Comparison of ENCODE assay signal across 13 cellular contexts in the genomic region with DNA sequence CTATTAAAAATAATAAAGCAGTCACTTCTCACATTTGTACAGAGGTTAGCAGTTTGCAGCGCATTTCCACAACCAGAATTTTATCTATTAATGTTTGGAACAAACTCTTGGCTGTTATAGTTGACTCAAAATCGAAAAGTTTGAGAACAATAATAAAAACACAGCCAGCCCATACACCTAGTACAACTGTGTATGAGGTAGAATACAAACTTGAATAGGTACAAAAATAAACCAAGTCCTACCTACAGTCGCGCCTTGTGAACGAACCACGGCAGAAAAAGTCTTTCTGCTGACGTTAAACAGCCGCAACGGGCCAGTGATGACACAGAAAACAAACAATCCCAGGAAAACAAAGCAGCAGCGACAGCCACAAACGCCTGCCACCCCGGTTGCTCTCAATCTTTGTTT. TPM values are rescaled to one million over a fixed set of nuclear protein-coding genes. Genes with fewer than 3 reads are reported as not detected.
A peak's percentile ranks its signal among the peaks of the same experiment; 100 is the strongest.
DNase-seq lines count a peak whose midpoint lies in the region; ATAC-seq and TF ChIP-seq lines count a peak whose summit lies in the region.
"Had no signal": no experiment of that assay in that cellular context is flagged by ENCODE, and none has a peak within 500 bp of the region (broad histone marks: within the 10 kb centered on the region; RNA-seq: fewer than 3 reads in every experiment).

No MANE protein-coding gene starts in this region.

- H3K36me3 ChIP-seq in BE2C: no peaks in the 10 kb centered on the region

- peaks cover 35% of the 10 kb centered on the region for H3K4me1 Mint-ChIP-seq in activated T-cell treated with anti-CD3 and anti-CD28 coated beads, Interleukin-2, amount 50 U/mL, for 72 hours (ENCODE audit: low read depth)
- H3K4me1 Mint-ChIP-seq in activated naive CD8-positive, alpha-beta T cell treated with anti-CD3 and anti-CD28 coated beads, Interleukin-2, amount 10 ng/mL, durations not matched to agents 7 days and 5 days: peaks cover 19% of the 10 kb centered on the region
- peaks cover 35% of the 10 kb centered on the region for H3K4me1 Mint-ChIP-seq in stimulated activated effector memory CD8-positive, alpha-beta T cell treated with anti-CD3 and anti-CD28 coated beads, Interleukin-12 subunit alpha, Interleukin-12 subunit beta, amount 100 ng/mL, for 72 hours

- peaks cover 100% of the 10 kb centered on the region for H3K27me3 ChIP-seq in BE2C

- no peak for ATAC-seq in activated T-cell treated with anti-CD3 and anti-CD28 coated beads, Interleukin-2, amount 50 U/mL, for 72 hours (replicated peaks in 1 of 2)
- ATAC-seq in activated naive CD8-positive, alpha-beta T cell treated with anti-CD3 and anti-CD28 coated beads, Interleukin-2, amount 10 ng/mL, durations not matched to agents 7 days and 5 days (ENCODE audit: low read depth): no peak
- ATAC-seq in stimulated activated effector memory CD8-positive, alpha-beta T cell treated with anti-CD3 and anti-CD28 coated beads, Interleukin-12 subunit alpha, Interleukin-12 subunit beta, amount 100 ng/mL, for 72 hours: no peak
- no peak for ATAC-seq in HG03565 (IDR thresholded peaks at IDR 0.05; ENCODE audit: unreplicated experiment)
- ATAC-seq: left lobe of liver had no signal

- DNase-seq in activated T-cell treated with anti-CD3 and anti-CD28 coated beads, Interleukin-2, amount 50 U/mL, for 72 hours: peak in 1 of 2 donors; percentile 13
- no peak for DNase-seq in activated T-cell treated with anti-CD3 and anti-CD28 coated beads, Interleukin-2, amount 50 U/mL, for 48 hours
- DNase-seq in activated naive CD8-positive, alpha-beta T cell treated with anti-CD3 and anti-CD28 coated beads, Interleukin-2, amount 10 ng/mL, durations not matched to agents 7 days and 5 days: no peak
- DNase-seq in glomerular endothelial cell (ENCODE audit: extremely low read depth, low read depth, low spot score) (peak; percentile 25), BE2C (no peak), RPMI8226 (no peak)
- DNase-seq in stimulated activated effector memory CD8-positive, alpha-beta T cell treated with anti-CD3 and anti-CD28 coated beads, Interleukin-12 subunit alpha, Interleukin-12 subunit beta, amount 100 ng/mL, for 72 hours (ENCODE audit: low spot score in 2 of 2): no peak
- DNase-seq: central memory CD4-positive, alpha-beta T cell; foreskin melanocyte; NCI-H2029 treated with DMSO at 0.1 percent for 48 hours had no signal

- peak overlapping the region; percentile 74 for H3K27ac Mint-ChIP-seq in activated T-cell treated with anti-CD3 and anti-CD28 coated beads, Interleukin-2, amount 50 U/mL, for 72 hours
- H3K27ac Mint-ChIP-seq in activated naive CD8-positive, alpha-beta T cell treated with anti-CD3 and anti-CD28 coated beads, Interleukin-2, amount 10 ng/mL, durations not matched to agents 7 days and 5 days: peak overlapping the region; percentile 16
- no peak overlapping the region for H3K27ac Mint-ChIP-seq in stimulated activated effector memory CD8-positive, alpha-beta T cell treated with anti-CD3 and anti-CD28 coated beads, Interleukin-12 subunit alpha, Interleukin-12 subunit beta, amount 100 ng/mL, for 72 hours

- H3K36me3 Mint-ChIP-seq in activated T-cell treated with anti-CD3 and anti-CD28 coated beads, Interleukin-2, amount 50 U/mL, for 72 hours (ENCODE audit: insufficient read depth in 2 of 2): peaks cover 3% of the 10 kb centered on the region in 2 donors
- peaks cover 3% of the 10 kb centered on the region for H3K36me3 Mint-ChIP-seq in activated naive CD8-positive, alpha-beta T cell treated with anti-CD3 and anti-CD28 coated beads, Interleukin-2, amount 10 ng/mL, durations not matched to agents 7 days and 5 days
- H3K36me3 Mint-ChIP-seq in stimulated activated effector memory CD8-positive, alpha-beta T cell treated with anti-CD3 and anti-CD28 coated beads, Interleukin-12 subunit alpha, Interleukin-12 subunit beta, amount 100 ng/mL, for 72 hours: peaks cover 7% of the 10 kb centered on the region

- H3K9me3 Mint-ChIP-seq in activated T-cell treated with anti-CD3 and anti-CD28 coated beads, Interleukin-2, amount 50 U/mL, for 72 hours: no peaks in the 10 kb centered on the region
- no peaks in the 10 kb centered on the region for H3K9me3 Mint-ChIP-seq in activated naive CD8-positive, alpha-beta T cell treated with anti-CD3 and anti-CD28 coated beads, Interleukin-2, amount 10 ng/mL, durations not matched to agents 7 days and 5 days
- H3K9me3 Mint-ChIP-seq in stimulated activated effector memory CD8-positive, alpha-beta T cell treated with anti-CD3 and anti-CD28 coated beads, Interleukin-12 subunit alpha, Interleukin-12 subunit beta, amount 100 ng/mL, for 72 hours: no peaks in the 10 kb centered on the region

- no peak for TF ChIP-seq CTCF in BE2C (IDR thresholded peaks at IDR 0.05; ENCODE audit: low read depth, low read length)

- H3K4me3 ChIP-seq in BE2C (ENCODE audit: low read depth, low read length): no peak overlapping the region

- no peaks in the 10 kb centered on the region for H3K4me1 ChIP-seq in BE2C

- H3K9me3 ChIP-seq in BE2C: no peaks in the 10 kb centered on the region

- H3K4me3 Mint-ChIP-seq in activated T-cell treated with anti-CD3 and anti-CD28 coated beads, Interleukin-2, amount 50 U/mL, for 72 hours: peak overlapping the region; percentile 89 to 93
- peak overlapping the region; percentile 12 for H3K4me3 Mint-ChIP-seq in activated naive CD8-positive, alpha-beta T cell treated with anti-CD3 and anti-CD28 coated beads, Interleukin-2, amount 10 ng/mL, durations not matched to agents 7 days and 5 days
- peak overlapping the region; percentile 82 for H3K4me3 Mint-ChIP-seq in stimulated activated effector memory CD8-positive, alpha-beta T cell treated with anti-CD3 and anti-CD28 coated beads, Interleukin-12 subunit alpha, Interleukin-12 subunit beta, amount 100 ng/mL, for 72 hours

- POLR2A ChIA-PET in activated naive CD8-positive, alpha-beta T cell treated with anti-CD3 and anti-CD28 coated beads, Interleukin-2, amount 10 ng/mL, durations not matched to agents 7 days and 5 days (lab: Charles Lee): no interaction called here

- peaks cover 86% of the 10 kb centered on the region for H3K27me3 Mint-ChIP-seq in activated T-cell treated with anti-CD3 and anti-CD28 coated beads, Interleukin-2, amount 50 U/mL, for 72 hours (ENCODE audit: low read depth)
- peaks cover 89% of the 10 kb centered on the region for H3K27me3 Mint-ChIP-seq in activated naive CD8-positive, alpha-beta T cell treated with anti-CD3 and anti-CD28 coated beads, Interleukin-2, amount 10 ng/mL, durations not matched to agents 7 days and 5 days

RNA-seq across cellular contexts. Expression of a gene that starts 3.2 kb away (rescaled TPM):
- under 1 TPM; 0.12 to 0.16 TPM for total RNA-seq in activated T-cell treated with anti-CD3 and anti-CD28 coated beads, Interleukin-2, amount 50 U/mL, for 72 hours
- total RNA-seq in activated naive CD8-positive, alpha-beta T cell treated with anti-CD3 and anti-CD28 coated beads, Interleukin-2, amount 10 ng/mL, durations not matched to agents 7 days and 5 days: not detected
- total RNA-seq in glomerular endothelial cell: 0.06 and 0.58 TPM in 2 replicates
- not detected for polyA plus RNA-seq in BE2C (2012; ENCODE audit: insufficient read depth, insufficient read length, low read depth)
- total RNA-seq: G401 had no signal

RNA-seq across cellular contexts. Expression of a gene that starts 3.3 kb away (rescaled TPM):
- not detected for total RNA-seq in activated T-cell treated with anti-CD3 and anti-CD28 coated beads, Interleukin-2, amount 50 U/mL, for 72 hours
- total RNA-seq in activated naive CD8-positive, alpha-beta T cell treated with anti-CD3 and anti-CD28 coated beads, Interleukin-2, amount 10 ng/mL, durations not matched to agents 7 days and 5 days: not detected
- 0.78 TPM in 1 of 2 replicates, not detected in the other for total RNA-seq in glomerular endothelial cell
- polyA plus RNA-seq in BE2C (2012; ENCODE audit: insufficient read depth, insufficient read length, low read depth): not detected
- total RNA-seq: left lobe of liver had no signal

Comparison
In these comparisons a context has a peak if more than half of its experiments do, and no peak if none do; other contexts are left out.
1. H3K4me3 Mint-ChIP-seq: peak in every context shown above with its lines; median percentile 91 in activated T-cell treated with anti-CD3 and anti-CD28 coated beads, Interleukin-2, amount 50 U/mL, for 72 hours; 82 in stimulated activated effector memory CD8-positive, alpha-beta T cell treated with anti-CD3 and anti-CD28 coated beads, Interleukin-12 subunit alpha, Interleukin-12 subunit beta, amount 100 ng/mL, for 72 hours; 12 in activated naive CD8-positive, alpha-beta T cell treated with anti-CD3 and anti-CD28 coated beads, Interleukin-2, amount 10 ng/mL, durations not matched to agents 7 days and 5 days.